ENCODE assay signal across 9 cellular contexts in the genomic region with DNA sequence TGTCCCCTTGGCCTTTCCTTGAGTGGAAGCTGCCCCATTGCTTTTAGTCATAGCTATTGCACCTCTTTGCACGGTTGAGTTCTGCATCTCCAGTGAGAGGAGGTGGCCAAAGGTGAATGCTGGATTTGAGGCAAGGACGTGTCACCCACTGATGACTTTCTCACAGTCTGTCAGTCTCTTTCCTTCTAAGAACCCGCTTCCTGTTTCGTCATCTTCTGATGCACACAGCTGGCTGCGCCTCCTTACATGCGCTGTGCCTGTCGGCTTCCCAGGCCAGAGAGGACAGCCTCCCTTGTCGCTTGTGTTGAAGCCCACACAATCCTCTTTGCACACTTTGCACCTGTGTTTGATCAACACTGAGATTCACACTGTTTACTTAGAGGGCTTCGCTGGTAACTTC. TPM values are rescaled to one million over a fixed set of nuclear protein-coding genes. Genes with fewer than 3 reads are reported as not detected.
DNase-seq lines count a peak whose midpoint lies in the region; ATAC-seq and TF ChIP-seq lines count a peak whose summit lies in the region.
"Had no signal": no experiment of that assay in that cellular context is flagged by ENCODE, and none has a peak within 500 bp of the region (broad histone marks: within the 10 kb centered on the region; RNA-seq: fewer than 3 reads in every experiment).

No MANE protein-coding gene starts in this region.

- H3K4me3 ChIP-seq in effector memory CD4-positive, alpha-beta T cell (ENCODE audit: insufficient read depth, low read depth, low read length, poor library complexity, severe bottlenecking), result no peak overlapping the region
- H3K4me3 ChIP-seq in uterus, result no peak overlapping the region

- TF ChIP-seq CTCF in uterus (IDR thresholded peaks at IDR 0.05), result no peak

- peak; percentile 51 for ATAC-seq in HG02571 (IDR thresholded peaks at IDR 0.05; ENCODE audit: unreplicated experiment)
- no peak for ATAC-seq in HG03442 (IDR thresholded peaks at IDR 0.05; ENCODE audit: unreplicated experiment)
- ATAC-seq in HG03521 (IDR thresholded peaks at IDR 0.05; ENCODE audit: unreplicated experiment), result no peak
- ATAC-seq: HCT116 had no signal

- H3K27me3 ChIP-seq in effector memory CD4-positive, alpha-beta T cell (replicated peaks; ENCODE audit: control insufficient read depth, insufficient read depth, low read length, poor library complexity, severe bottlenecking), result no peaks in the 10 kb centered on the region
- no peaks in the 10 kb centered on the region for H3K27me3 ChIP-seq in uterus

- H3K36me3 ChIP-seq in effector memory CD4-positive, alpha-beta T cell (ENCODE audit: control insufficient read depth, insufficient read depth, low read length), result peaks cover 45% of the 10 kb centered on the region
- H3K36me3 ChIP-seq in uterus, result no peaks in the 10 kb centered on the region

- DNase-seq in activated CD4-positive, alpha-beta T cell treated with anti-CD3 and anti-CD28 coated beads, Interleukin-2, amount 50 U/mL, for 24 hours (ENCODE audit: low read depth in 1 of 2, low spot score in 1 of 2), result peak; percentile 24 to 71
- peak; percentile 76 to 81 (median 76) for DNase-seq in effector memory CD4-positive, alpha-beta T cell
- DNase-seq in stimulated activated CD8-positive, alpha-beta memory T cell treated with anti-CD3 and anti-CD28 coated beads, Interleukin-4, amount 100 ng/mL, for 4 hours (ENCODE audit: low read depth in 2 of 2, low spot score in 1 of 2), result peak; percentile 42 to 66
- DNase-seq in uterus, result no peak
- no peak for DNase-seq in 8988T

- no peak for TF ChIP-seq POLR2A in uterus (IDR thresholded peaks at IDR 0.05)

- no peaks in the 10 kb centered on the region for H3K9me3 ChIP-seq in effector memory CD4-positive, alpha-beta T cell (ENCODE audit: control insufficient read depth, low read length)
- no peaks in the 10 kb centered on the region for H3K9me3 ChIP-seq in uterus

- peak overlapping the region; percentile 71 for H3K27ac ChIP-seq in effector memory CD4-positive, alpha-beta T cell (ENCODE audit: insufficient read depth, low read length, poor library complexity, severe bottlenecking)
- H3K27ac ChIP-seq in uterus, result no peak overlapping the region

- intact Hi-C loops in uterus (cut with DNase I; ENCODE audit: low total_unique reads), result no loop called here

- H3K4me1 ChIP-seq in effector memory CD4-positive, alpha-beta T cell (ENCODE audit: control insufficient read depth, insufficient read depth, low read length, poor library complexity, severe bottlenecking), result peaks cover 17% of the 10 kb centered on the region
- H3K4me1 ChIP-seq in uterus, result no peaks in the 10 kb centered on the region

RNA-seq across cellular contexts. Expression of a gene that starts 41.8 kb away (rescaled TPM):
- 1 to 10 TPM in 3 of 4 donors, not detected in 1; 5.2 to 9.1 (median 6.5) TPM for total RNA-seq in uterus

RNA-seq across cellular contexts. Expression of a gene that starts 53.3 kb away (rescaled TPM):
- 10 to 100 TPM in 3 of 4 donors, 1 to 10 TPM in 1; 3.8 to 45.2 (median 22.9) TPM for total RNA-seq in uterus

Comparison
In these comparisons a context has a peak if more than half of its experiments do, and no peak if none do; other contexts are left out.
1. DNase-seq: peak in activated CD4-positive, alpha-beta T cell treated with anti-CD3 and anti-CD28 coated beads, Interleukin-2, amount 50 U/mL, for 24 hours (2 of 2), effector memory CD4-positive, alpha-beta T cell (3 of 3) and stimulated activated CD8-positive, alpha-beta memory T cell treated with anti-CD3 and anti-CD28 coated beads, Interleukin-4, amount 100 ng/mL, for 4 hours (2 of 2); none in uterus (0 of 2) and 8988T (single experiment).